ENCODE assay signal across 24 cellular contexts in genomic region chr3:119177321-119177720, GRCh38. TPM values are rescaled to one million over a fixed set of nuclear protein-coding genes. Genes with fewer than 3 reads are reported as not detected.
A peak's percentile ranks its signal among the peaks of the same experiment; 100 is the strongest.
DNase-seq lines count a peak whose midpoint lies in the region; ATAC-seq and TF ChIP-seq lines count a peak whose summit lies in the region.
"Had no signal": no experiment of that assay in that cellular context is flagged by ENCODE, and none has a peak within 500 bp of the region (broad histone marks: within the 10 kb centered on the region; RNA-seq: fewer than 3 reads in every experiment).

No MANE protein-coding gene starts in this region.

- POLR2A ChIA-PET in activated CD4-positive, alpha-beta T cell treated with anti-CD3 and anti-CD28 coated beads for 36 hours (lab: Charles Lee): no interaction called here

- TF ChIP-seq CTCF in epithelial cell of esophagus (IDR thresholded peaks at IDR 0.05; ENCODE audit: insufficient read depth, low read depth, low read length, missing control alignments): no peak

- H3K4me3 Mint-ChIP-seq in activated CD4-positive, alpha-beta T cell treated with anti-CD3 and anti-CD28 coated beads for 36 hours: no peak overlapping the region
- H3K4me3 Mint-ChIP-seq: CD4-positive, alpha-beta T cell; T-helper 1 cell treated with Interleukin-12 subunit alpha and Interleukin-12 subunit beta and Interleukin-4 antibody, amounts not matched to agents 30 μg/mL and 1 μg/mL, for 36 hours had no signal

- no peak for ATAC-seq in activated CD4-positive, alpha-beta T cell treated with anti-CD3 and anti-CD28 coated beads for 36 hours

- peak overlapping the region; percentile 63 for H3K9ac ChIP-seq in mucosa of stomach (ENCODE audit: low read length)
- H3K9ac ChIP-seq: BLaER1 treated with 17β-estradiol and CSF1 and Interleukin-3, amounts not matched to agents 10 nM and 100 nM; SK-N-SH had no signal

- H3K4me1 Mint-ChIP-seq in activated CD4-positive, alpha-beta T cell treated with anti-CD3 and anti-CD28 coated beads for 36 hours: peaks cover 8% of the 10 kb centered on the region

- H3K4me3 ChIP-seq in epithelial cell of esophagus (ENCODE audit: low read length) (no peak overlapping the region), mucosa of stomach (ENCODE audit: low read length) (no peak overlapping the region)
- H3K4me3 ChIP-seq: BLaER1 treated with 17β-estradiol and CSF1 and Interleukin-3, amounts not matched to agents 10 nM and 100 nM; Peyer's patch had no signal

- DNase-seq in NCI-H748 (lab: John Stamatoyannopoulos, UW; ENCODE audit: unreplicated experiment) (peak; percentile 7), NCI-H748 treated with DMSO at 0.1 percent for 48 hours (lab: John Stamatoyannopoulos, UW) (no peak), NCI-H69 (lab: John Stamatoyannopoulos, UW) (peak; percentile 23), epithelial cell of esophagus (ENCODE audit: low read depth) (peak; percentile 53), AG08395 (ENCODE audit: low spot score) (no peak)
- no peak for DNase-seq in activated CD8-positive, alpha-beta memory T cell treated with anti-CD3 and anti-CD28 coated beads, Interleukin-2, amount 50 U/mL, for 48 hours
- DNase-seq in activated CD4-positive, alpha-beta T cell treated with anti-CD3 and anti-CD28 coated beads for 36 hours: no peak
- DNase-seq: 8988T; CD4-positive, alpha-beta T cell; DMS 273 treated with DMSO at 0.1 percent for 48 hours; DMS79 treated with DMSO at 0.1 percent for 48 hours; H7; NCI-H1092 treated with DMSO at 0.1 percent for 48 hours; NCI-H1694 treated with DMSO at 0.1 percent for 48 hours; NCI-H2227 treated with DMSO at 0.1 percent for 48 hours; NCI-H510A; NCI-H774; Peyer's patch; SK-N-SH; SW 1271 had no signal

- H3K27me3 ChIP-seq in mucosa of stomach (ENCODE audit: control insufficient read depth, insufficient read depth, low read length): no peaks in the 10 kb centered on the region
- H3K27me3 ChIP-seq: BLaER1 treated with 17β-estradiol and CSF1 and Interleukin-3, amounts not matched to agents 10 nM and 100 nM; Peyer's patch had no signal

- CTCF ChIA-PET in activated CD4-positive, alpha-beta T cell treated with anti-CD3 and anti-CD28 coated beads for 36 hours (lab: Charles Lee): no interaction called here

- no peaks in the 10 kb centered on the region for H3K9me3 ChIP-seq in mucosa of stomach (ENCODE audit: control insufficient read depth, low read length)
- H3K9me3 ChIP-seq: BLaER1 treated with 17β-estradiol and CSF1 and Interleukin-3, amounts not matched to agents 10 nM and 100 nM; Peyer's patch; SK-N-SH had no signal

- H3K27ac Mint-ChIP-seq in activated CD4-positive, alpha-beta T cell treated with anti-CD3 and anti-CD28 coated beads for 36 hours: no peak overlapping the region
- H3K27ac Mint-ChIP-seq: CD4-positive, alpha-beta T cell; T-helper 1 cell treated with Interleukin-12 subunit alpha and Interleukin-12 subunit beta and Interleukin-4 antibody, amounts not matched to agents 30 μg/mL and 1 μg/mL, for 36 hours had no signal

- no peaks in the 10 kb centered on the region for H3K36me3 Mint-ChIP-seq in activated CD4-positive, alpha-beta T cell treated with anti-CD3 and anti-CD28 coated beads for 36 hours (ENCODE audit: low read depth)

- no peaks in the 10 kb centered on the region for H3K36me3 ChIP-seq in mucosa of stomach (ENCODE audit: control insufficient read depth, insufficient read depth, low read length)
- H3K36me3 ChIP-seq: BLaER1 treated with 17β-estradiol and CSF1 and Interleukin-3, amounts not matched to agents 10 nM and 100 nM; Peyer's patch had no signal

- no peaks in the 10 kb centered on the region for H3K9me3 Mint-ChIP-seq in activated CD4-positive, alpha-beta T cell treated with anti-CD3 and anti-CD28 coated beads for 36 hours (ENCODE audit: low read depth)
- H3K9me3 Mint-ChIP-seq: CD4-positive, alpha-beta T cell; T-helper 1 cell treated with Interleukin-12 subunit alpha and Interleukin-12 subunit beta and Interleukin-4 antibody, amounts not matched to agents 30 μg/mL and 1 μg/mL, for 36 hours had no signal

- peaks cover 2% of the 10 kb centered on the region for H3K27me3 Mint-ChIP-seq in activated CD4-positive, alpha-beta T cell treated with anti-CD3 and anti-CD28 coated beads for 36 hours

- H3K4me1 ChIP-seq in mucosa of stomach (ENCODE audit: control insufficient read depth, insufficient read depth, low read length): peaks cover 47% of the 10 kb centered on the region
- H3K4me1 ChIP-seq: Peyer's patch had no signal

- intact Hi-C loops in activated CD4-positive, alpha-beta T cell treated with anti-CD3 and anti-CD28 coated beads for 36 hours (cut with DNase I, micrococcal nuclease): no loop called here

RNA-seq across cellular contexts. Expression of gene UPK1B, which starts 3.9 kb away (rescaled TPM):
- under 1 TPM; 0.25 to 0.41 TPM for total RNA-seq in activated CD4-positive, alpha-beta T cell treated with anti-CD3 and anti-CD28 coated beads for 36 hours
- total RNA-seq: CD4-positive, alpha-beta T cell; HT-29; Peyer's patch had no signal

RNA-seq across cellular contexts. Expression of gene TEX55, which starts 31.4 kb away (rescaled TPM):
- total RNA-seq in activated CD4-positive, alpha-beta T cell treated with anti-CD3 and anti-CD28 coated beads for 36 hours: not detected
- total RNA-seq: CD4-positive, alpha-beta T cell; H7; HT-29; Peyer's patch had no signal

Comparison
In these comparisons a context has a peak if more than half of its experiments do, and no peak if none do; other contexts are left out.
1. DNase-seq: peak in NCI-H748 (single experiment), NCI-H69 (single experiment) and epithelial cell of esophagus (single experiment); none in NCI-H748 treated with DMSO at 0.1 percent for 48 hours (single experiment), AG08395 (single experiment), activated CD8-positive, alpha-beta memory T cell treated with anti-CD3 and anti-CD28 coated beads, Interleukin-2, amount 50 U/mL, for 48 hours (single experiment) and activated CD4-positive, alpha-beta T cell treated with anti-CD3 and anti-CD28 coated beads for 36 hours (single experiment).